ENCODE assay signal across 1 cellular context in the genomic region with DNA sequence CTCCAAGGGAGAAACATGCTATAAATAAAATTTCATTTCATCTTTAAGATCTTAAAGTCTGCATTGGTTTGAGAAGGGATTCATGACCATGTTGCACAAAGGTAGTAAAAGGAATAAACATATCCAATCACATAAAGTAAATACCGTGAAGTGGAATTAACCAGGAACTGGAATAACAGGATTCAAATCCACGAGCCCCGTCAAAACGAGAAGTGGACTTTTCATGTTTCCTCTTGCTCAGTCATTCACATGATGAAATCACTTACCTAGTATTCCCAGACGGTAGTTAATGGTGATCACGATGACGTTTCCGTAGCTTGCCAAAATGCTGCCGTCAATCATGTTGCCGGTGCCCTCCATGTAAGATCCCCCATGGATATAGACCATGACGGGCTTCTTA.
TF ChIP-seq lines count a peak whose summit lies in the region.

No MANE protein-coding gene starts in this region.

TF ChIP-seq in GM23338, 12 proteins besides CTCF, POLR2A, EP300 and RAD21:
- TF ChIP-seq, protein P1, sequence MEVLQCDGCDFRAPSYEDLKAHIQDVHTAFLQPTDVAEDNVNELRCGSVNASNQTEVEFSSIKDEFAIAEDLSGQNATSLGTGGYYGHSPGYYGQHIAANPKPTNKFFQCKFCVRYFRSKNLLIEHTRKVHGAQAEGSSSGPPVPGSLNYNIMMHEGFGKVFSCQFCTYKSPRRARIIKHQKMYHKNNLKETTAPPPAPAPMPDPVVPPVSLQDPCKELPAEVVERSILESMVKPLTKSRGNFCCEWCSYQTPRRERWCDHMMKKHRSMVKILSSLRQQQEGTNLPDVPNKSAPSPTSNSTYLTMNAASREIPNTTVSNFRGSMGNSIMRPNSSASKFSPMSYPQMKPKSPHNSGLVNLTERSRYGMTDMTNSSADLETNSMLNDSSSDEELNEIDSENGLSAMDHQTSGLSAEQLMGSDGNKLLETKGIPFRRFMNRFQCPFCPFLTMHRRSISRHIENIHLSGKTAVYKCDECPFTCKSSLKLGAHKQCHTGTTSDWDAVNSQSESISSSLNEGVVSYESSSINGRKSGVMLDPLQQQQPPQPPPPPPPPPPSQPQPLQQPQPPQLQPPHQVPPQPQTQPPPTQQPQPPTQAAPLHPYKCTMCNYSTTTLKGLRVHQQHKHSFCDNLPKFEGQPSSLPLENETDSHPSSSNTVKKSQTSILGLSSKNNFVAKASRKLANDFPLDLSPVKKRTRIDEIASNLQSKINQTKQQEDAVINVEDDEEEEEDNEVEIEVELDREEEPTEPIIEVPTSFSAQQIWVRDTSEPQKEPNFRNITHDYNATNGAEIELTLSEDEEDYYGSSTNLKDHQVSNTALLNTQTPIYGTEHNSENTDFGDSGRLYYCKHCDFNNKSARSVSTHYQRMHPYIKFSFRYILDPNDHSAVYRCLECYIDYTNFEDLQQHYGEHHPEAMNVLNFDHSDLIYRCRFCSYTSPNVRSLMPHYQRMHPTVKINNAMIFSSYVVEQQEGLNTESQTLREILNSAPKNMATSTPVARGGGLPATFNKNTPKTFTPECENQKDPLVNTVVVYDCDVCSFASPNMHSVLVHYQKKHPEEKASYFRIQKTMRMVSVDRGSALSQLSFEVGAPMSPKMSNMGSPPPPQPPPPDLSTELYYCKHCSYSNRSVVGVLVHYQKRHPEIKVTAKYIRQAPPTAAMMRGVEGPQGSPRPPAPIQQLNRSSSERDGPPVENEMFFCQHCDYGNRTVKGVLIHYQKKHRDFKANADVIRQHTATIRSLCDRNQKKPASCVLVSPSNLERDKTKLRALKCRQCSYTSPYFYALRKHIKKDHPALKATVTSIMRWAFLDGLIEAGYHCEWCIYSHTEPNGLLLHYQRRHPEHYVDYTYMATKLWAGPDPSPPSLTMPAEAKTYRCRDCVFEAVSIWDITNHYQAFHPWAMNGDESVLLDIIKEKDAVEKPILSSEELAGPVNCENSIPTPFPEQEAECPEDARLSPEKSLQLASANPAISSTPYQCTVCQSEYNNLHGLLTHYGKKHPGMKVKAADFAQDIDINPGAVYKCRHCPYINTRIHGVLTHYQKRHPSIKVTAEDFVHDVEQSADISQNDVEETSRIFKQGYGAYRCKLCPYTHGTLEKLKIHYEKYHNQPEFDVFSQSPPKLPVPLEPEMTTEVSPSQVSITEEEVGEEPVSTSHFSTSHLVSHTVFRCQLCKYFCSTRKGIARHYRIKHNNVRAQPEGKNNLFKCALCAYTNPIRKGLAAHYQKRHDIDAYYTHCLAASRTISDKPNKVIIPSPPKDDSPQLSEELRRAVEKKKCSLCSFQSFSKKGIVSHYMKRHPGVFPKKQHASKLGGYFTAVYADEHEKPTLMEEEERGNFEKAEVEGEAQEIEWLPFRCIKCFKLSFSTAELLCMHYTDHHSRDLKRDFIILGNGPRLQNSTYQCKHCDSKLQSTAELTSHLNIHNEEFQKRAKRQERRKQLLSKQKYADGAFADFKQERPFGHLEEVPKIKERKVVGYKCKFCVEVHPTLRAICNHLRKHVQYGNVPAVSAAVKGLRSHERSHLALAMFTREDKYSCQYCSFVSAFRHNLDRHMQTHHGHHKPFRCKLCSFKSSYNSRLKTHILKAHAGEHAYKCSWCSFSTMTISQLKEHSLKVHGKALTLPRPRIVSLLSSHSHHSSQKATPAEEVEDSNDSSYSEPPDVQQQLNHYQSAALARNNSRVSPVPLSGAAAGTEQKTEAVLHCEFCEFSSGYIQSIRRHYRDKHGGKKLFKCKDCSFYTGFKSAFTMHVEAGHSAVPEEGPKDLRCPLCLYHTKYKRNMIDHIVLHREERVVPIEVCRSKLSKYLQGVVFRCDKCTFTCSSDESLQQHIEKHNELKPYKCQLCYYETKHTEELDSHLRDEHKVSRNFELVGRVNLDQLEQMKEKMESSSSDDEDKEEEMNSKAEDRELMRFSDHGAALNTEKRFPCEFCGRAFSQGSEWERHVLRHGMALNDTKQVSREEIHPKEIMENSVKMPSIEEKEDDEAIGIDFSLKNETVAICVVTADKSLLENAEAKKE (CRISPR knock-in tag; IDR thresholded peaks at IDR 0.05) = no peak
- TF ChIP-seq, protein P2, sequence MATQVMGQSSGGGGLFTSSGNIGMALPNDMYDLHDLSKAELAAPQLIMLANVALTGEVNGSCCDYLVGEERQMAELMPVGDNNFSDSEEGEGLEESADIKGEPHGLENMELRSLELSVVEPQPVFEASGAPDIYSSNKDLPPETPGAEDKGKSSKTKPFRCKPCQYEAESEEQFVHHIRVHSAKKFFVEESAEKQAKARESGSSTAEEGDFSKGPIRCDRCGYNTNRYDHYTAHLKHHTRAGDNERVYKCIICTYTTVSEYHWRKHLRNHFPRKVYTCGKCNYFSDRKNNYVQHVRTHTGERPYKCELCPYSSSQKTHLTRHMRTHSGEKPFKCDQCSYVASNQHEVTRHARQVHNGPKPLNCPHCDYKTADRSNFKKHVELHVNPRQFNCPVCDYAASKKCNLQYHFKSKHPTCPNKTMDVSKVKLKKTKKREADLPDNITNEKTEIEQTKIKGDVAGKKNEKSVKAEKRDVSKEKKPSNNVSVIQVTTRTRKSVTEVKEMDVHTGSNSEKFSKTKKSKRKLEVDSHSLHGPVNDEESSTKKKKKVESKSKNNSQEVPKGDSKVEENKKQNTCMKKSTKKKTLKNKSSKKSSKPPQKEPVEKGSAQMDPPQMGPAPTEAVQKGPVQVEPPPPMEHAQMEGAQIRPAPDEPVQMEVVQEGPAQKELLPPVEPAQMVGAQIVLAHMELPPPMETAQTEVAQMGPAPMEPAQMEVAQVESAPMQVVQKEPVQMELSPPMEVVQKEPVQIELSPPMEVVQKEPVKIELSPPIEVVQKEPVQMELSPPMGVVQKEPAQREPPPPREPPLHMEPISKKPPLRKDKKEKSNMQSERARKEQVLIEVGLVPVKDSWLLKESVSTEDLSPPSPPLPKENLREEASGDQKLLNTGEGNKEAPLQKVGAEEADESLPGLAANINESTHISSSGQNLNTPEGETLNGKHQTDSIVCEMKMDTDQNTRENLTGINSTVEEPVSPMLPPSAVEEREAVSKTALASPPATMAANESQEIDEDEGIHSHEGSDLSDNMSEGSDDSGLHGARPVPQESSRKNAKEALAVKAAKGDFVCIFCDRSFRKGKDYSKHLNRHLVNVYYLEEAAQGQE (IDR thresholded peaks at IDR 0.05; ENCODE audit: unreplicated experiment) = no peak
- TF ChIP-seq CREB1 (CRISPR knock-in tag; IDR thresholded peaks at IDR 0.05; ENCODE audit: low read depth) = no peak
- TF ChIP-seq EZH2phosphoT487 (IDR thresholded peaks at IDR 0.05; ENCODE audit: unreplicated experiment) = no peak
- TF ChIP-seq STAT1 (IDR thresholded peaks at IDR 0.05; ENCODE audit: unreplicated experiment) = no peak
- TF ChIP-seq, protein P3, sequence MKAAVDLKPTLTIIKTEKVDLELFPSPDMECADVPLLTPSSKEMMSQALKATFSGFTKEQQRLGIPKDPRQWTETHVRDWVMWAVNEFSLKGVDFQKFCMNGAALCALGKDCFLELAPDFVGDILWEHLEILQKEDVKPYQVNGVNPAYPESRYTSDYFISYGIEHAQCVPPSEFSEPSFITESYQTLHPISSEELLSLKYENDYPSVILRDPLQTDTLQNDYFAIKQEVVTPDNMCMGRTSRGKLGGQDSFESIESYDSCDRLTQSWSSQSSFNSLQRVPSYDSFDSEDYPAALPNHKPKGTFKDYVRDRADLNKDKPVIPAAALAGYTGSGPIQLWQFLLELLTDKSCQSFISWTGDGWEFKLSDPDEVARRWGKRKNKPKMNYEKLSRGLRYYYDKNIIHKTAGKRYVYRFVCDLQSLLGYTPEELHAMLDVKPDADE (IDR thresholded peaks at IDR 0.05) = no peak
- no peak for TF ChIP-seq ZNF331 (CRISPR knock-in tag; IDR thresholded peaks at IDR 0.05; ENCODE audit: low read depth)
- no peak for TF ChIP-seq JUNB (IDR thresholded peaks at IDR 0.05; ENCODE audit: unreplicated experiment)
- TF ChIP-seq NANOG (IDR thresholded peaks at IDR 0.05; ENCODE audit: borderline replicate concordance) = no peak
- no peak for TF ChIP-seq POLR2AphosphoS5 (IDR thresholded peaks at IDR 0.05; ENCODE audit: low read depth)
- no peak for TF ChIP-seq ZNF114 (CRISPR knock-in tag; IDR thresholded peaks at IDR 0.05)
- TF ChIP-seq EZH2 (IDR thresholded peaks at IDR 0.05; ENCODE audit: low read depth, unreplicated experiment) = no peak
